Comparison of ENCODE assay signal across 8 cellular contexts in genomic region chr1:117121589-117122296, GRCh38. TPM values are rescaled to one million over a fixed set of nuclear protein-coding genes. Genes with fewer than 3 reads are reported as not detected.
DNase-seq lines count a peak whose midpoint lies in the region; ATAC-seq and TF ChIP-seq lines count a peak whose summit lies in the region.

TRIM45 (minus strand) TSS chr1:117121749; CDS start chr1:117121201, 548 bp downstream.

- intact Hi-C loops in activated CD8-positive, alpha-beta T cell treated with anti-CD3 and anti-CD28 coated beads for 36 hours (cut with micrococcal nuclease), result no loop called here
- intact Hi-C loops in lower lobe of right lung (cut with DNase I), result no loop called here

- H3K27me3 Mint-ChIP-seq in CD4-positive, CD25-positive, alpha-beta regulatory T cell, result no peaks in the 10 kb centered on the region
- peaks cover 14% of the 10 kb centered on the region for H3K27me3 Mint-ChIP-seq in activated CD8-positive, alpha-beta T cell treated with anti-CD3 and anti-CD28 coated beads for 36 hours

- peak within 1 kb of the TSS; percentile 72 to 92 (median 88) for H3K4me3 Mint-ChIP-seq in CD4-positive, CD25-positive, alpha-beta regulatory T cell
- peak within 1 kb of the TSS; percentile 73 for H3K4me3 Mint-ChIP-seq in activated CD8-positive, alpha-beta T cell treated with anti-CD3 and anti-CD28 coated beads for 36 hours

- peaks cover 0 to 14% (median 0%) of the 10 kb centered on the region in 4 donors for H3K4me1 Mint-ChIP-seq in CD4-positive, CD25-positive, alpha-beta regulatory T cell
- no peaks in the 10 kb centered on the region for H3K4me1 Mint-ChIP-seq in activated CD8-positive, alpha-beta T cell treated with anti-CD3 and anti-CD28 coated beads for 36 hours (ENCODE audit: low read depth)

- TF ChIP-seq CTCF in activated CD8-positive, alpha-beta T cell treated with anti-CD3 and anti-CD28 coated beads for 36 hours (IDR thresholded peaks at IDR 0.05), result peak; percentile 54
- peak; percentile 78 for TF ChIP-seq CTCF in lower lobe of right lung (IDR thresholded peaks at IDR 0.05)

- H3K27me3 ChIP-seq in CD4-positive, CD25-positive, alpha-beta regulatory T cell (ENCODE audit: control insufficient read depth, insufficient read depth, low read length), result peaks cover 20% of the 10 kb centered on the region
- H3K27me3 ChIP-seq in ectodermal cell (ENCODE audit: control insufficient read depth, insufficient read depth, low read length, poor library complexity, severe bottlenecking), result no peaks in the 10 kb centered on the region
- H3K27me3 ChIP-seq in lower lobe of right lung (ENCODE audit: low read depth), result no peaks in the 10 kb centered on the region

- H3K4me1 ChIP-seq in CD4-positive, CD25-positive, alpha-beta regulatory T cell (ENCODE audit: control insufficient read depth, insufficient read depth, low read length, poor library complexity, severe bottlenecking), result peaks cover 12% of the 10 kb centered on the region
- H3K4me1 ChIP-seq in ectodermal cell (ENCODE audit: control insufficient read depth, insufficient read depth, low read length) (peaks cover 14% of the 10 kb centered on the region), lower lobe of right lung (peaks cover 15% of the 10 kb centered on the region)

- peak within 1 kb of the TSS; percentile 81 for H3K4me3 ChIP-seq in CD4-positive, CD25-positive, alpha-beta regulatory T cell (ENCODE audit: low read depth, low read length)
- H3K4me3 ChIP-seq in ectodermal cell (ENCODE audit: insufficient read depth, low read depth, low read length) (peak within 1 kb of the TSS; percentile 37), lower lobe of right lung (peak within 1 kb of the TSS; percentile 68)

- peak; percentile 69 to 90 (median 74) for DNase-seq in CD4-positive, CD25-positive, alpha-beta regulatory T cell
- peak; percentile 93 for DNase-seq in NCI-H774 (lab: John Stamatoyannopoulos, UW)
- peak; percentile 85 for DNase-seq in activated CD8-positive, alpha-beta T cell treated with anti-CD3 and anti-CD28 coated beads for 36 hours
- peak; percentile 98 for DNase-seq in lower lobe of right lung
- DNase-seq in stimulated activated CD4-positive, alpha-beta T cell treated with anti-CD3 and anti-CD28 coated beads, TNF-alpha, amount 100 ng/mL, for 1 hour (ENCODE audit: low read depth in 3 of 3, low spot score in 1 of 3), result peak; percentile 49 to 68 (median 68)

- CTCF ChIA-PET in activated CD8-positive, alpha-beta T cell treated with anti-CD3 and anti-CD28 coated beads for 36 hours (lab: Charles Lee), result interaction anchor here (0.7 to 1.7 kb wide), 7 partner anchors 8 to 1746 kb away, joined by 3 to 7 read pairs (median 4); no protein-coding TSS in a partner anchor

- POLR2A ChIA-PET in activated CD8-positive, alpha-beta T cell treated with anti-CD3 and anti-CD28 coated beads for 36 hours (lab: Charles Lee), result interaction anchor here (1.8 kb wide), 1 partner anchor 29 kb away, joined by 6 read pairs; no protein-coding TSS in a partner anchor

- peaks cover 0 to 2% (median 0%) of the 10 kb centered on the region in 7 donors for H3K9me3 Mint-ChIP-seq in CD4-positive, CD25-positive, alpha-beta regulatory T cell
- no peaks in the 10 kb centered on the region for H3K9me3 Mint-ChIP-seq in activated CD8-positive, alpha-beta T cell treated with anti-CD3 and anti-CD28 coated beads for 36 hours

- no peaks in the 10 kb centered on the region for H3K9me3 ChIP-seq in CD4-positive, CD25-positive, alpha-beta regulatory T cell (ENCODE audit: control insufficient read depth in 2 of 2, low read length in 2 of 2)
- H3K9me3 ChIP-seq in ectodermal cell (ENCODE audit: control insufficient read depth, low read length) (no peaks in the 10 kb centered on the region), lower lobe of right lung (no peaks in the 10 kb centered on the region)

- peak within 1 kb of the TSS; percentile 44 to 82 (median 70) for H3K27ac Mint-ChIP-seq in CD4-positive, CD25-positive, alpha-beta regulatory T cell
- peak within 1 kb of the TSS; percentile 39 for H3K27ac Mint-ChIP-seq in activated CD8-positive, alpha-beta T cell treated with anti-CD3 and anti-CD28 coated beads for 36 hours

- H3K36me3 Mint-ChIP-seq in CD4-positive, CD25-positive, alpha-beta regulatory T cell, result no peaks in the 10 kb centered on the region
- no peaks in the 10 kb centered on the region for H3K36me3 Mint-ChIP-seq in activated CD8-positive, alpha-beta T cell treated with anti-CD3 and anti-CD28 coated beads for 36 hours (ENCODE audit: low read depth)

- H3K27ac ChIP-seq in CD4-positive, CD25-positive, alpha-beta regulatory T cell (ENCODE audit: insufficient read depth, low read length, poor library complexity, severe bottlenecking), result no peak within 1 kb of the TSS
- H3K27ac ChIP-seq in ectodermal cell (ENCODE audit: insufficient read depth, low read depth, low read length, poor library complexity, severe bottlenecking) (peak within 1 kb of the TSS; percentile 91), lower lobe of right lung (peak within 1 kb of the TSS; percentile 88)

- WGBS in ectodermal cell, 2 experiments, result 0% methylated on average over 70 of the region's 70 CpGs

- no peaks in the 10 kb centered on the region for H3K36me3 ChIP-seq in CD4-positive, CD25-positive, alpha-beta regulatory T cell (ENCODE audit: control insufficient read depth, insufficient read depth, low read length)
- H3K36me3 ChIP-seq in ectodermal cell (ENCODE audit: control insufficient read depth, insufficient read depth, low read length) (peaks cover 14% of the 10 kb centered on the region), lower lobe of right lung (no peaks in the 10 kb centered on the region)

- peak; percentile 78 to 82 for ATAC-seq in CD4-positive, CD25-positive, alpha-beta regulatory T cell (ENCODE audit: low read depth in 2 of 2)
- ATAC-seq in GM19395 (IDR thresholded peaks at IDR 0.05; ENCODE audit: unreplicated experiment) (peak; percentile 90), HG03558 (IDR thresholded peaks at IDR 0.05; ENCODE audit: extremely low read depth, unreplicated experiment) (peak; percentile 80), lower lobe of right lung (peak; percentile 98 to 99)
- peak; percentile 84 for ATAC-seq in activated CD8-positive, alpha-beta T cell treated with anti-CD3 and anti-CD28 coated beads for 36 hours

RNA-seq across cellular contexts. Expression of gene TRIM45, which starts in this region (rescaled TPM):
- 0.84 TPM for total RNA-seq in CD4-positive, CD25-positive, alpha-beta regulatory T cell
- under 1 TPM in 3 of 4 donors, not detected in 1; 0.05 to 0.16 (median 0.06) TPM for polyA plus RNA-seq in CD4-positive, CD25-positive, alpha-beta regulatory T cell
- total RNA-seq in activated CD8-positive, alpha-beta T cell treated with anti-CD3 and anti-CD28 coated beads for 36 hours, result under 1 TPM; 0.27 TPM
- polyA plus RNA-seq in ectodermal cell (2013, experiment 1 of 4), result 47.3 TPM
- 33.6 TPM for polyA plus RNA-seq in ectodermal cell (2013, experiment 2 of 4)
- 35.4 TPM for polyA plus RNA-seq in ectodermal cell (2013, experiment 3 of 4)
- polyA plus RNA-seq in ectodermal cell (2013, experiment 4 of 4), result 40.0 TPM
- total RNA-seq in lower lobe of right lung, result 2.1 TPM

Comparison
In these comparisons a context has a peak if more than half of its experiments do, and no peak if none do; other contexts are left out.
1. Peak in DNase-seq, ATAC-seq and H3K4me3 ChIP-seq in CD4-positive, CD25-positive, alpha-beta regulatory T cell; RNA of the gene not detected or under 1 TPM.
2. Peak in DNase-seq and ATAC-seq in activated CD8-positive, alpha-beta T cell treated with anti-CD3 and anti-CD28 coated beads for 36 hours; RNA of the gene not detected or under 1 TPM.